Comparison of ENCODE assay signal across 14 cellular contexts in the genomic region with DNA sequence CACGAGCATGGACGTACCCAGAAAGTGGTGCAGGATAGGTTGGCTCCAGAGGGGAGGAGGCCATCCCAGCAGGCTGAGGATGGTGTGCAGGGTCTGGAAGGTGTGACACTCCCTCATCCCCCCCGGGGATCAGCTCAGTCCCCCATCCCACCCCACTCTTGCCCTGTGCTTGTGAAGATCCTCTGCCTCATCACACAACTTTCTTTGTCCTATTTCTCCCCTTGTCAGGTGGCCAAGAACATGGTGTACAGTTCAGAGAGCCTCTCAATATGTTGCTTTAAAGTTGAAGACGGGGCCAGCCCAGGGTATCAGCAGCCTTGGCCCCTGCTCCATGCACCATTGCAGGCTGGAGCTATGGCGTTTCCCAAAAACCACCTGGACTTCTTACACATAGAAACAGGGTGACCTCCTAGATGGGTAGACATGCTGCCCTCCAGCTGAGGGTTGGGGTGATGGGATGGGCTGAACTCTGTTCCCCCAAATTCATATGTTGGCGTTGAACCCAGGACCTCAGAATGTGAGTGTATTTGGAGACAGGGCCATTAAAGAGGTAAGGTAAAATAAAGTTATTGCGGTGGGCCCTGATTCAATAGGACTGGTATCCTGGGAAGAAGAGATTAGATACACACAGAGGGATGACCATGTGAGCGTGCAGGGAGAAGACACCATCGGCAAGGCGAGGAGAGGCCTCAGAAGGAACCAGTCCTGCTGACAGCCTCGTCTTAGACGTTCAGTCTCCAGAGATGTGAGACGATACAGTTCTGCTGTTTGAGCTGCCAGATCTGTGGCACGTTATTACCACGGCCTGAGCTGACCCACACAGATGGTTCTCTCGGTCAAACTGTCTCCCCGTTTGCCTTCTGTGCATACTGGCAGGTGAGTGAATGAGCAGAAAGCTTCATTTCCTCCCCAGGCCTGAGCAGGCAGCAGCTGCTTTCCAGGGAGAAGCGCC.
DNase-seq lines count a peak whose midpoint lies in the region; ATAC-seq and TF ChIP-seq lines count a peak whose summit lies in the region.
"Had no signal": no experiment of that assay in that cellular context is flagged by ENCODE, and none has a peak within 500 bp of the region (broad histone marks: within the 10 kb centered on the region; RNA-seq: fewer than 3 reads in every experiment).

No MANE protein-coding gene starts in this region.

- H3K4me2 ChIP-seq in neuronal stem cell (ENCODE audit: insufficient read depth, low read length, poor library complexity, severe bottlenecking): no peak overlapping the region

- no peak overlapping the region for H3K9ac ChIP-seq in neuronal stem cell (ENCODE audit: low read depth, low read length, poor library complexity)

- H3K23ac ChIP-seq in neuronal stem cell (ENCODE audit: low read depth, low read length, poor library complexity): no peak overlapping the region

- no peak overlapping the region for H3K14ac ChIP-seq in neuronal stem cell (ENCODE audit: low read length)

- H3K4ac ChIP-seq in neuronal stem cell (ENCODE audit: low read length): no peak overlapping the region

- no peak overlapping the region for H2AFZ ChIP-seq in neuronal stem cell (ENCODE audit: low read length)

- no peak overlapping the region for H2BK5ac ChIP-seq in neuronal stem cell (ENCODE audit: low read length)

- no peaks in the 10 kb centered on the region for H3K79me1 ChIP-seq in neuronal stem cell (ENCODE audit: low read depth, low read length)

- H3K27me3 ChIP-seq in neuronal stem cell (ENCODE audit: control insufficient read depth in 3 of 3, insufficient read depth in 3 of 3, low read depth in 1 of 3, low read length in 3 of 3) (peaks cover 0 to 3% (median 0%) of the 10 kb centered on the region in 3 experiments), uterus (no peaks in the 10 kb centered on the region)
- H3K27me3 ChIP-seq: tibial artery had no signal

- no CpG with 5 or more reads among the region's 18 CpGs for WGBS in neuronal stem cell (ENCODE audit: extremely low coverage in 2 of 2, insufficient read length in 2 of 2, insufficient replicate concordance in 1 of 2), 2 donors

- H2BK15ac ChIP-seq in neuronal stem cell (ENCODE audit: low read length): no peak overlapping the region

- ATAC-seq in Right ventricle myocardium superior (ENCODE audit: poor library complexity) (no peak), GM18505 (IDR thresholded peaks at IDR 0.05; ENCODE audit: unreplicated experiment) (no peak)
- ATAC-seq: activated CD8-positive, alpha-beta T cell treated with anti-CD3 and anti-CD28 coated beads, Interleukin-2, amount 10 ng/mL, durations not matched to agents 7 days and 5 days; natural killer cell had no signal

- TF ChIP-seq POLR2A in uterus (IDR thresholded peaks at IDR 0.05) (no peak), GM18505 (IDR thresholded peaks at IDR 0.05; ENCODE audit: borderline replicate concordance, extremely low read depth, insufficient read depth, insufficient read length) (no peak)

- DNase-seq in cardiac septum (ENCODE audit: low spot score) (peak; percentile 61), Right ventricle myocardium superior (no peak), cerebellar nuclear complex (lab: John Stamatoyannopoulos, UW) (peak; percentile 41 to 88), neuronal stem cell (ENCODE audit: low spot score) (no peak), uterus (peak; percentile 4 to 7), NCI-H526 (lab: John Stamatoyannopoulos, UW) (no peak), HUDEP-2 (lab: John Stamatoyannopoulos, UW; ENCODE audit: unreplicated experiment in 76 of 76) (no peak)
- DNase-seq: activated CD8-positive, alpha-beta T cell treated with anti-CD3 and anti-CD28 coated beads, Interleukin-2, amount 10 ng/mL, durations not matched to agents 7 days and 5 days; effector memory CD4-positive, alpha-beta T cell; GOT3; mesendoderm; natural killer cell had no signal

- H3K9me3 ChIP-seq in neuronal stem cell (replicated peaks in 1 of 2; ENCODE audit: control insufficient read depth in 2 of 2, insufficient read depth in 1 of 2, low read depth in 1 of 2, low read length in 2 of 2) (peaks cover 0 to 8% of the 10 kb centered on the region in 2 donors), uterus (no peaks in the 10 kb centered on the region)
- H3K9me3 ChIP-seq: tibial artery had no signal

- H3K36me3 ChIP-seq in neuronal stem cell (replicated peaks in 1 of 2; ENCODE audit: control insufficient read depth in 2 of 2, insufficient read depth in 2 of 2, low read length in 2 of 2) (peaks cover 0 to 2% of the 10 kb centered on the region in 2 donors), uterus (no peaks in the 10 kb centered on the region)
- H3K36me3 ChIP-seq: tibial artery had no signal

- no peak overlapping the region for H2BK12ac ChIP-seq in neuronal stem cell (ENCODE audit: low read length)

- H4K91ac ChIP-seq in neuronal stem cell (ENCODE audit: low read depth, low read length, poor library complexity): no peak overlapping the region

- H4K8ac ChIP-seq in neuronal stem cell (ENCODE audit: low read depth, low read length): no peak overlapping the region

- H2AK5ac ChIP-seq in neuronal stem cell (ENCODE audit: low read depth, low read length): peak overlapping the region; percentile 2

- H3K18ac ChIP-seq in neuronal stem cell (ENCODE audit: low read length): no peak overlapping the region

- no peak overlapping the region for H3K4me3 ChIP-seq in neuronal stem cell (ENCODE audit: low read length in 2 of 2)
- no peak overlapping the region for H3K4me3 ChIP-seq in uterus
- H3K4me3 ChIP-seq: tibial artery had no signal

- H3K27ac ChIP-seq in neuronal stem cell (replicated peaks; ENCODE audit: low read length) (no peak overlapping the region), uterus (no peak overlapping the region)

- TF ChIP-seq CTCF in uterus (IDR thresholded peaks at IDR 0.05): no peak

- H2BK120ac ChIP-seq in neuronal stem cell (ENCODE audit: low read depth, low read length): no peak overlapping the region

- intact Hi-C loops in cardiac septum (cut with DNase I): loop anchor here (5.0 kb wide), 1 partner anchor 270 kb away; the partner anchor contains the start of gene GADD45G
- intact Hi-C loops in Right ventricle myocardium superior (cut with DNase I): loop anchor here (10.0 kb wide), 1 partner anchor 273 kb away; the partner anchor contains the start of gene GADD45G
- intact Hi-C loops in uterus (cut with DNase I; ENCODE audit: low total_unique reads): no loop called here

- H3K4me1 ChIP-seq in neuronal stem cell (ENCODE audit: control insufficient read depth in 2 of 2, insufficient read depth in 1 of 2, low read depth in 1 of 2, low read length in 2 of 2) (peaks cover 0 to 4% of the 10 kb centered on the region in 2 donors), uterus (peaks cover 0 to 6% of the 10 kb centered on the region in 2 donors)

Comparison
In these comparisons a context has a peak if more than half of its experiments do, and no peak if none do; other contexts are left out.
1. DNase-seq: peak in cardiac septum (single experiment), cerebellar nuclear complex (2 of 2) and uterus (2 of 2); none in Right ventricle myocardium superior (single experiment), neuronal stem cell (single experiment), NCI-H526 (0 of 2) and HUDEP-2 (0 of 76).